8 cellular contexts compared by ENCODE assay signal in genomic region chr1:68938051-68938450, GRCh38.
"Had no signal": no experiment of that assay in that cellular context is flagged by ENCODE, and none has a peak within 500 bp of the region (broad histone marks: within the 10 kb centered on the region; RNA-seq: fewer than 3 reads in every experiment).

No MANE protein-coding gene starts in this region.

- H3K4me1 Mint-ChIP-seq: IgD-negative memory B cell had no signal

- H3K4me3 ChIP-seq: GM23248 had no signal

- H3K9ac ChIP-seq: GM23248 had no signal

- H3K27ac ChIP-seq: GM23248, HL-60 had no signal

- DNase-seq: GM23248, GOT3, H7, HCEC 1CT, KBM-7 had no signal

- H2AFZ ChIP-seq: GM23248 had no signal

- H3K27ac Mint-ChIP-seq: IgD-negative memory B cell had no signal

- H3K36me3 Mint-ChIP-seq: IgD-negative memory B cell had no signal

- ATAC-seq: HepG2 had no signal

- H3K4me3 Mint-ChIP-seq: IgD-negative memory B cell had no signal

- H3K27me3 Mint-ChIP-seq: IgD-negative memory B cell had no signal
